12 cellular contexts compared by ENCODE assay signal in the genomic region with DNA sequence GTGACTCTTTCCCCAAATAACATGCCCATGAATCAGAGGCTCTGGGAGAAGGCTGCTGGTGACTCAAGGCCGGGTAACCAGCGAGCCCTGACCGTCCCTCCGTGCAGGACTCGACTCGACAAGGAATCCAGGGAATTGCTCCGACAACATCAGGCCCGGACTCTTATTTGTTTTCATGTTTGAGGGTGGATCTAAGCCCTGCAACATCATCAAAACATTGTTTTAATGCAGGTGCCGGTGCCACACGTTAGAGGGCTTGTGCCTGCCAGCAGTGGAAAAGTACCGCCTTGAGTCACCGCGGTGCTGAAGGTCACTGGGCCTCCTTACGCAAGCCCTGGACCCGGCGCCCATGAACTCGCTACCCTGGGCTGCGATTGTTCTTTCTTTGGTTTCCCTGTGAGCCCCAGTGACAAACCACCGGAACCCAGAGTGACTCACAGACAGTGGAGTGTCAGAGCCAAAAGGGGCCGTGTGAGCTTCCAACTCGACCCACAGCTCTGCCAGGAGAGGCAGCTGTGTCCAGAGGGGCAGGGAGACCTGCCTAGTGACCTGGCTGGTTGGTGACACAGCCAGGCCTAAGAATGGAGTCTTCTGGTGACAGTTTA.
A peak's percentile ranks its signal among the peaks of the same experiment; 100 is the strongest.
DNase-seq lines count a peak whose midpoint lies in the region; ATAC-seq, FAIRE-seq and TF ChIP-seq lines count a peak whose summit lies in the region.
"Had no signal": no experiment of that assay in that cellular context is flagged by ENCODE, and none has a peak within 500 bp of the region (broad histone marks: within the 10 kb centered on the region; RNA-seq: fewer than 3 reads in every experiment).

No MANE protein-coding gene starts in this region.

- CTCF ChIA-PET in activated CD8-positive, alpha-beta memory T cell treated with anti-CD3 and anti-CD28 coated beads, Interleukin-2, amount 10 ng/mL, durations not matched to agents 7 days and 5 days (lab: Charles Lee): no interaction called here
- CTCF ChIA-PET in activated CD8-positive, alpha-beta T cell treated with anti-CD3 and anti-CD28 coated beads for 36 hours (lab: Charles Lee): no interaction called here

- dilution Hi-C loops in keratinocyte (cut with MboI; ENCODE audit: extremely low pct_ligation_motif_present, low sequenced_read_pairs): no loop called here

- 76% methylated on average over 21 of the region's 21 CpGs; no CpG with 5 or more reads in 1 of the 2 donors for WGBS in transverse colon (ENCODE audit: low coverage in 1 of 2), 2 donors

- in situ Hi-C loops in transverse colon (cut with MboI; ENCODE audit: low pct_ligation_motif_present in 1 of 4, low pct_unique_long_range_greater_than_20kb in 1 of 4, low sequenced_read_pairs in 3 of 4): no loop called here

- peak; percentile 15 for DNase-seq in activated CD8-positive, alpha-beta memory T cell treated with anti-CD3 and anti-CD28 coated beads for 24 hours
- DNase-seq in activated CD8-positive, alpha-beta memory T cell treated with anti-CD3 and anti-CD28 coated beads, Interleukin-2, amount 10 ng/mL, durations not matched to agents 7 days and 5 days: no peak
- DNase-seq in activated CD8-positive, alpha-beta T cell treated with anti-CD3 and anti-CD28 coated beads for 36 hours: peak; percentile 32
- DNase-seq in keratinocyte (ENCODE audit: low read depth, low spot score) (no peak), transverse colon (peak; percentile 25), tibial artery (no peak)
- no peak for DNase-seq in activated naive CD4-positive, alpha-beta T cell treated with Interleukin-2 at 50 U/mL for 16 hours
- DNase-seq in stimulated activated naive CD4-positive, alpha-beta T cell treated with Interleukin-2 at 50 U/mL for 16 hours (lab: John Stamatoyannopoulos, UW): no peak
- DNase-seq: activated CD4-positive, alpha-beta T cell treated with anti-CD3 and anti-CD28 coated beads for 1 hour; NCI-H526; stimulated activated CD4-positive, alpha-beta T cell treated with anti-CD3 and anti-CD28 coated beads, Interleukin-4, amount 100 ng/mL, for 24 hours had no signal

- no peak for TF ChIP-seq CTCF in activated CD8-positive, alpha-beta T cell treated with anti-CD3 and anti-CD28 coated beads for 36 hours (IDR thresholded peaks at IDR 0.05)
- TF ChIP-seq CTCF in keratinocyte (optimal IDR thresholded peaks at IDR 0.05 in 1 of 3, IDR thresholded peaks at IDR 0.05 in 1 of 3, conservative IDR thresholded peaks at IDR 0.05 in 1 of 3; ENCODE audit: extremely low read depth in 1 of 3, insufficient read depth in 2 of 3, low read length in 3 of 3): no peak
- no peak for TF ChIP-seq CTCF in transverse colon (IDR thresholded peaks at IDR 0.05)
- TF ChIP-seq CTCF in tibial artery (IDR thresholded peaks at IDR 0.05): no peak

- H3K27me3 ChIP-seq in keratinocyte (ENCODE audit: control insufficient read depth, extremely low read depth, insufficient read depth, low read length) (no peaks in the 10 kb centered on the region), transverse colon (no peaks in the 10 kb centered on the region), tibial artery (peaks cover 0 to 3% of the 10 kb centered on the region in 2 donors)

- no peak for TF ChIP-seq POLR2A in transverse colon (IDR thresholded peaks at IDR 0.05)

- no peaks in the 10 kb centered on the region for H3K36me3 ChIP-seq in keratinocyte (ENCODE audit: control insufficient read depth in 2 of 2, extremely low read depth in 1 of 2, insufficient read depth in 2 of 2, low read length in 2 of 2)
- no peaks in the 10 kb centered on the region for H3K36me3 ChIP-seq in transverse colon
- H3K36me3 ChIP-seq in tibial artery: no peaks in the 10 kb centered on the region

- ATAC-seq in activated CD8-positive, alpha-beta memory T cell treated with anti-CD3 and anti-CD28 coated beads, Interleukin-2, amount 10 ng/mL, durations not matched to agents 7 days and 5 days: no peak
- ATAC-seq in activated CD8-positive, alpha-beta T cell treated with anti-CD3 and anti-CD28 coated beads for 36 hours: peak; percentile 64

- H3K4me1 ChIP-seq in keratinocyte (ENCODE audit: control insufficient read depth, extremely low read depth, insufficient read depth, low read length) (peaks cover 12% of the 10 kb centered on the region), transverse colon (no peaks in the 10 kb centered on the region), tibial artery (no peaks in the 10 kb centered on the region)

- H3K9me3 Mint-ChIP-seq in activated CD8-positive, alpha-beta memory T cell treated with anti-CD3 and anti-CD28 coated beads, Interleukin-2, amount 10 ng/mL, durations not matched to agents 7 days and 5 days (ENCODE audit: low read depth): no peaks in the 10 kb centered on the region
- no peaks in the 10 kb centered on the region for H3K9me3 Mint-ChIP-seq in activated CD8-positive, alpha-beta T cell treated with anti-CD3 and anti-CD28 coated beads for 36 hours

- no peaks in the 10 kb centered on the region for H3K79me2 ChIP-seq in keratinocyte (ENCODE audit: control insufficient read depth, insufficient read depth, low read length)

- no peaks in the 10 kb centered on the region for H3K27me3 Mint-ChIP-seq in activated CD8-positive, alpha-beta memory T cell treated with anti-CD3 and anti-CD28 coated beads, Interleukin-2, amount 10 ng/mL, durations not matched to agents 7 days and 5 days
- H3K27me3 Mint-ChIP-seq in activated CD8-positive, alpha-beta T cell treated with anti-CD3 and anti-CD28 coated beads for 36 hours: peaks cover 5% of the 10 kb centered on the region

- peak overlapping the region; percentile 42 for H2AFZ ChIP-seq in keratinocyte (ENCODE audit: control insufficient read depth, low read length)

- no peaks in the 10 kb centered on the region for H4K20me1 ChIP-seq in keratinocyte (ENCODE audit: control insufficient read depth, extremely low read depth, insufficient read depth, low read length)

- FAIRE-seq in keratinocyte (lab: Jason Lieb, UNC): no peak

- POLR2A ChIA-PET in activated CD8-positive, alpha-beta T cell treated with anti-CD3 and anti-CD28 coated beads for 36 hours (lab: Charles Lee): no interaction called here

- H3K9ac ChIP-seq in keratinocyte (ENCODE audit: control insufficient read depth, extremely low read depth, insufficient read depth, low read length): peak overlapping the region; percentile 31

- H3K27ac ChIP-seq in keratinocyte (ENCODE audit: control insufficient read depth, insufficient read depth, low read length) (peak overlapping the region; percentile 68), transverse colon (no peak overlapping the region), tibial artery (no peak overlapping the region)

- TF ChIP-seq EP300 in transverse colon (IDR thresholded peaks at IDR 0.05; ENCODE audit: low read depth): no peak

- no peaks in the 10 kb centered on the region for H3K4me1 Mint-ChIP-seq in activated CD8-positive, alpha-beta memory T cell treated with anti-CD3 and anti-CD28 coated beads, Interleukin-2, amount 10 ng/mL, durations not matched to agents 7 days and 5 days
- H3K4me1 Mint-ChIP-seq in activated CD8-positive, alpha-beta T cell treated with anti-CD3 and anti-CD28 coated beads for 36 hours (ENCODE audit: low read depth): no peaks in the 10 kb centered on the region
- H3K4me1 Mint-ChIP-seq: central memory CD8-positive, alpha-beta T cell had no signal

- no peak overlapping the region for H3K4me3 Mint-ChIP-seq in activated CD8-positive, alpha-beta memory T cell treated with anti-CD3 and anti-CD28 coated beads, Interleukin-2, amount 10 ng/mL, durations not matched to agents 7 days and 5 days
- H3K4me3 Mint-ChIP-seq in activated CD8-positive, alpha-beta T cell treated with anti-CD3 and anti-CD28 coated beads for 36 hours: no peak overlapping the region
- H3K4me3 Mint-ChIP-seq: central memory CD8-positive, alpha-beta T cell had no signal

- no peaks in the 10 kb centered on the region for H3K36me3 Mint-ChIP-seq in activated CD8-positive, alpha-beta memory T cell treated with anti-CD3 and anti-CD28 coated beads, Interleukin-2, amount 10 ng/mL, durations not matched to agents 7 days and 5 days
- H3K36me3 Mint-ChIP-seq in activated CD8-positive, alpha-beta T cell treated with anti-CD3 and anti-CD28 coated beads for 36 hours (ENCODE audit: low read depth): no peaks in the 10 kb centered on the region

- H3K4me3 ChIP-seq in keratinocyte (ENCODE audit: control insufficient read depth in 2 of 3, extremely low read depth in 1 of 3, insufficient read depth in 2 of 3, low read depth in 1 of 3, low read length in 3 of 3): no peak overlapping the region
- H3K4me3 ChIP-seq in transverse colon: no peak overlapping the region
- H3K4me3 ChIP-seq in tibial artery: no peak overlapping the region

- no peak overlapping the region for H3K27ac Mint-ChIP-seq in activated CD8-positive, alpha-beta memory T cell treated with anti-CD3 and anti-CD28 coated beads, Interleukin-2, amount 10 ng/mL, durations not matched to agents 7 days and 5 days
- no peak overlapping the region for H3K27ac Mint-ChIP-seq in activated CD8-positive, alpha-beta T cell treated with anti-CD3 and anti-CD28 coated beads for 36 hours

- no peaks in the 10 kb centered on the region for H3K9me3 ChIP-seq in keratinocyte (ENCODE audit: control insufficient read depth, low read depth, low read length)
- H3K9me3 ChIP-seq in transverse colon: no peaks in the 10 kb centered on the region
- H3K9me3 ChIP-seq in tibial artery: no peaks in the 10 kb centered on the region

- no peaks in the 10 kb centered on the region for H3K9me1 ChIP-seq in keratinocyte (ENCODE audit: control insufficient read depth, extremely low read depth, insufficient read depth, low read length)

- intact Hi-C loops in activated CD8-positive, alpha-beta T cell treated with anti-CD3 and anti-CD28 coated beads for 36 hours (cut with micrococcal nuclease): no loop called here
- intact Hi-C loops in transverse colon (cut with DNase I; ENCODE audit: low total_unique reads): no loop called here
- intact Hi-C loops in tibial artery (cut with DNase I; ENCODE audit: low total_unique reads): no loop called here

- H3K4me2 ChIP-seq in keratinocyte (ENCODE audit: control insufficient read depth, extremely low read depth, insufficient read depth, low read depth, low read length): peak overlapping the region; percentile 55

Comparison
In these comparisons a context has a peak if more than half of its experiments do, and no peak if none do; other contexts are left out.
1. DNase-seq: peak in activated CD8-positive, alpha-beta memory T cell treated with anti-CD3 and anti-CD28 coated beads for 24 hours (single experiment), activated CD8-positive, alpha-beta T cell treated with anti-CD3 and anti-CD28 coated beads for 36 hours (single experiment) and transverse colon (single experiment); none in activated CD8-positive, alpha-beta memory T cell treated with anti-CD3 and anti-CD28 coated beads, Interleukin-2, amount 10 ng/mL, durations not matched to agents 7 days and 5 days (single experiment), keratinocyte (single experiment), tibial artery (0 of 2), activated naive CD4-positive, alpha-beta T cell treated with Interleukin-2 at 50 U/mL for 16 hours (single experiment) and stimulated activated naive CD4-positive, alpha-beta T cell treated with Interleukin-2 at 50 U/mL for 16 hours (single experiment).